In genomic region chr14:99383457-99384428, GRCh38 we compare ENCODE assay signal across 1 cellular context.
TF ChIP-seq lines count a peak whose summit lies in the region.

No MANE protein-coding gene starts in this region.

TF ChIP-seq in HepG2, 621 proteins besides CTCF, POLR2A, EP300 and RAD21 (continued from another document):
- TF ChIP-seq, protein P1, sequence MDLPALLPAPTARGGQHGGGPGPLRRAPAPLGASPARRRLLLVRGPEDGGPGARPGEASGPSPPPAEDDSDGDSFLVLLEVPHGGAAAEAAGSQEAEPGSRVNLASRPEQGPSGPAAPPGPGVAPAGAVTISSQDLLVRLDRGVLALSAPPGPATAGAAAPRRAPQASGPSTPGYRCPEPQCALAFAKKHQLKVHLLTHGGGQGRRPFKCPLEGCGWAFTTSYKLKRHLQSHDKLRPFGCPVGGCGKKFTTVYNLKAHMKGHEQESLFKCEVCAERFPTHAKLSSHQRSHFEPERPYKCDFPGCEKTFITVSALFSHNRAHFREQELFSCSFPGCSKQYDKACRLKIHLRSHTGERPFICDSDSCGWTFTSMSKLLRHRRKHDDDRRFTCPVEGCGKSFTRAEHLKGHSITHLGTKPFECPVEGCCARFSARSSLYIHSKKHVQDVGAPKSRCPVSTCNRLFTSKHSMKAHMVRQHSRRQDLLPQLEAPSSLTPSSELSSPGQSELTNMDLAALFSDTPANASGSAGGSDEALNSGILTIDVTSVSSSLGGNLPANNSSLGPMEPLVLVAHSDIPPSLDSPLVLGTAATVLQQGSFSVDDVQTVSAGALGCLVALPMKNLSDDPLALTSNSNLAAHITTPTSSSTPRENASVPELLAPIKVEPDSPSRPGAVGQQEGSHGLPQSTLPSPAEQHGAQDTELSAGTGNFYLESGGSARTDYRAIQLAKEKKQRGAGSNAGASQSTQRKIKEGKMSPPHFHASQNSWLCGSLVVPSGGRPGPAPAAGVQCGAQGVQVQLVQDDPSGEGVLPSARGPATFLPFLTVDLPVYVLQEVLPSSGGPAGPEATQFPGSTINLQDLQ (CRISPR knock-in tag; IDR thresholded peaks at IDR 0.05), result no peak
- no peak for TF ChIP-seq ZNF367 (CRISPR knock-in tag; IDR thresholded peaks at IDR 0.05; ENCODE audit: borderline replicate concordance)
- no peak for TF ChIP-seq ZNF607 (CRISPR knock-in tag; IDR thresholded peaks at IDR 0.05; ENCODE audit: borderline replicate concordance)
- TF ChIP-seq U2AF1 (optimal IDR thresholded peaks at IDR 0.05; ENCODE audit: low read depth, low read length), result no peak
- no peak for TF ChIP-seq NFYB (CRISPR knock-in tag; IDR thresholded peaks at IDR 0.05)
- TF ChIP-seq HNF4A (CRISPR knock-in tag; IDR thresholded peaks at IDR 0.05), result peak; percentile 26; the same call in 1 of the 2 replicates
- 0 out of 2 replicates have a peak, but pooled peaks have one; percentile 43 for TF ChIP-seq JUND (CRISPR knock-in tag; IDR thresholded peaks at IDR 0.05)
- no peak for TF ChIP-seq YEATS2 (CRISPR knock-in tag; IDR thresholded peaks at IDR 0.05; ENCODE audit: borderline replicate concordance)
- TF ChIP-seq RAD51 (IDR thresholded peaks at IDR 0.05; ENCODE audit: borderline replicate concordance), result no peak
- TF ChIP-seq ZNF556 (CRISPR knock-in tag; IDR thresholded peaks at IDR 0.05; ENCODE audit: borderline replicate concordance), result no peak
- no peak for TF ChIP-seq GFI1 (CRISPR knock-in tag; IDR thresholded peaks at IDR 0.05; ENCODE audit: borderline replicate concordance)
- peak; percentile 56; the same call in 1 of the 2 replicates for TF ChIP-seq RXRB (CRISPR knock-in tag; IDR thresholded peaks at IDR 0.05; ENCODE audit: borderline replicate concordance)
- TF ChIP-seq NR2F1 (CRISPR knock-in tag; IDR thresholded peaks at IDR 0.05), result 0 out of 4 replicates have a peak, but pooled peaks of 1 of the 2 experiments have one; percentile 27
- no peak for TF ChIP-seq SAFB2 (CRISPR knock-in tag; IDR thresholded peaks at IDR 0.05; ENCODE audit: borderline replicate concordance, low read depth)
- TF ChIP-seq ZBTB21 (CRISPR knock-in tag; IDR thresholded peaks at IDR 0.05), result no peak
- TF ChIP-seq EHMT2 (IDR thresholded peaks at IDR 0.05; ENCODE audit: borderline replicate concordance, low read depth, low read length), result no peak
- TF ChIP-seq KLF6 (CRISPR knock-in tag; IDR thresholded peaks at IDR 0.05), result no peak
- peak; percentile 57 for TF ChIP-seq ZNF687 (CRISPR knock-in tag; IDR thresholded peaks at IDR 0.05)
- TF ChIP-seq ZNF646 (CRISPR knock-in tag; IDR thresholded peaks at IDR 0.05), result no peak
- no peak for TF ChIP-seq TARDBP (CRISPR knock-in tag; IDR thresholded peaks at IDR 0.05)
- no peak for TF ChIP-seq PHB2 (IDR thresholded peaks at IDR 0.05; ENCODE audit: partially characterized antibody)
- TF ChIP-seq, protein P2, sequence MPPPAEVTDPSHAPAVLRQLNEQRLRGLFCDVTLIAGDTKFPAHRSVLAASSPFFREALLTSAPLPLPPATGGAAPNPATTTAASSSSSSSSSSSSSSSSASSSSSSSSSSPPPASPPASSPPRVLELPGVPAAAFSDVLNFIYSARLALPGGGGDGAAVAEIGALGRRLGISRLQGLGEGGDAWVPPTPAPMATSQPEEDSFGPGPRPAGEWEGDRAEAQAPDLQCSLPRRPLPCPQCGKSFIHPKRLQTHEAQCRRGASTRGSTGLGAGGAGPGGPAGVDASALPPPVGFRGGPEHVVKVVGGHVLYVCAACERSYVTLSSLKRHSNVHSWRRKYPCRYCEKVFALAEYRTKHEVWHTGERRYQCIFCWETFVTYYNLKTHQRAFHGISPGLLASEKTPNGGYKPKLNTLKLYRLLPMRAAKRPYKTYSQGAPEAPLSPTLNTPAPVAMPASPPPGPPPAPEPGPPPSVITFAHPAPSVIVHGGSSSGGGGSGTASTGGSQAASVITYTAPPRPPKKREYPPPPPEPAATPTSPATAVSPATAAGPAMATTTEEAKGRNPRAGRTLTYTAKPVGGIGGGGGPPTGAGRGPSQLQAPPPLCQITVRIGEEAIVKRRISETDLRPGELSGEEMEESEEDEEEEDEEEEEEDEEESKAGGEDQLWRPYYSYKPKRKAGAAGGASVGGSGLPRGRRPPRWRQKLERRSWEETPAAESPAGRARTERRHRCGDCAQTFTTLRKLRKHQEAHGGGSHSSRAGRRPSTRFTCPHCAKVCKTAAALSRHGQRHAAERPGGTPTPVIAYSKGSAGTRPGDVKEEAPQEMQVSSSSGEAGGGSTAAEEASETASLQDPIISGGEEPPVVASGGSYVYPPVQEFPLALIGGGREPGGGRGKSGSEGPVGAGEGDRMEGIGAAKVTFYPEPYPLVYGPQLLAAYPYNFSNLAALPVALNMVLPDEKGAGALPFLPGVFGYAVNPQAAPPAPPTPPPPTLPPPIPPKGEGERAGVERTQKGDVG (CRISPR knock-in tag; IDR thresholded peaks at IDR 0.05; ENCODE audit: borderline replicate concordance), result no peak
- TF ChIP-seq POGZ (CRISPR knock-in tag; IDR thresholded peaks at IDR 0.05), result no peak
